Comparison of ENCODE assay signal across 1 cellular context in genomic region chr7:137987968-137988367, GRCh38.
A peak's percentile ranks its signal among the peaks of the same experiment; 100 is the strongest.
TF ChIP-seq lines count a peak whose summit lies in the region.

No MANE protein-coding gene starts in this region.

TF ChIP-seq in GM12878, 131 proteins besides CTCF, POLR2A, EP300 and RAD21 (continued from another document):
- TF ChIP-seq CUX1 (IDR thresholded peaks at IDR 0.05; ENCODE audit: insufficient replicate concordance, low read depth, low read length) = no peak
- TF ChIP-seq IKZF1 (conservative IDR thresholded peaks at IDR 0.05) = peak; percentile 78
- TF ChIP-seq ATF7 (IDR thresholded peaks at IDR 0.05; ENCODE audit: low read depth) = 0 out of 2 replicates have a peak, but pooled peaks have one; percentile 23
